ENCODE assay signal across 8 cellular contexts in the genomic region with DNA sequence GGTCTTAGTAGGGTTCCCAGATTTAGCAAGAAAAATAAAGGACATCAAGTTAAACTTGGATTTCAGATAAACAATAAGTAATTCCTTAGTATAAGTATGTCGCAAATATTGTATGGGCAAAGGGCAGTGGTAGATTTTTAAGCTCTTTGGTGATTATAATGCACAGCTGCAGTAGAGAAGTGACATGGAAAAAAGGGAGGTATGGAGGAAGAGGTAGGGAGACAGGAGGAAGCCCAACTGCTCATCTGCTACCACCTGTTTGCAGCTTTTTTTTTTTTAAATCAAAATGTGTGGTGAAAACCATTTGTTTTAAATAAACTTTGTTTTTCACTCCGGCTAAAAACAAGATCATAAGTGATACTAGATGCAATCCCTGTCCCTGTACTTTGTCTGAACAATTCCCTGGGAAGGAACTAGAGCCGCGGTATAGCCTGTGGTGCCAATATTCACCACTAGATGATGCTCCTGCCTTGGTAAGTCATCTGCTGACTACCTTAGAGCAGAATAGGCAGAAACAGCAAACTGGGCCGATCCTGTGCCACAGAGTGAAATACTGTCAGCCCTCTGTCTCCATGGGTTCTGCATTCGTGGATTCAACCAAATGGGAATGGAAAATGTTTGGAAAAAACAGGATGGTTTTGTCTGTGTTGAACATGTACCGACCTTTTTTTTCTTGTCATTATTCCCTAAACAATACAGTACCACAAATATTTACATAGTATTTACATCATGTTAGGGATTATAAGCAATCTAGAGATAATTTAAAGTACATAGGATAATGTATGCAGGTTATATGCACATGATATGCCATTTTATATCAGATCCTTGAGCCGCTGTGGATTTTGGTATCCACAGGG.
DNase-seq lines count a peak whose midpoint lies in the region; ATAC-seq and TF ChIP-seq lines count a peak whose summit lies in the region.

No MANE protein-coding gene starts in this region.

- intact Hi-C loops in heart left ventricle (cut with DNase I), result loop anchor here in 9 of 10 donors (1.0 to 10.0 kb wide), 10 partner anchors 32 to 395 kb away; no protein-coding TSS in a partner anchor

- no peak overlapping the region for H3K4me3 Mint-ChIP-seq in activated naive CD8-positive, alpha-beta T cell treated with anti-CD3 and anti-CD28 coated beads for 36 hours

- 18 to 21% (median 19%) methylated on average over 8 of the region's 8 CpGs for WGBS in heart left ventricle, 4 donors

- H3K36me3 Mint-ChIP-seq in activated naive CD8-positive, alpha-beta T cell treated with anti-CD3 and anti-CD28 coated beads for 36 hours, result no peaks in the 10 kb centered on the region

- H3K4me1 ChIP-seq in heart left ventricle, result peaks cover 0 to 3% (median 0%) of the 10 kb centered on the region in 12 donors

- no peaks in the 10 kb centered on the region for H3K36me3 ChIP-seq in heart left ventricle

- H3K4me1 Mint-ChIP-seq in activated naive CD8-positive, alpha-beta T cell treated with anti-CD3 and anti-CD28 coated beads for 36 hours, result peaks cover 2% of the 10 kb centered on the region

- TF ChIP-seq CTCF in GM12874 (IDR thresholded peaks at IDR 0.05; ENCODE audit: insufficient read depth, low read depth, low read length) (peak; percentile 98), heart left ventricle (IDR thresholded peaks at IDR 0.05) (peak; percentile 90 to 97 (median 94))

- H3K27me3 ChIP-seq in heart left ventricle, result no peaks in the 10 kb centered on the region

- no peak overlapping the region for H3K27ac Mint-ChIP-seq in activated naive CD8-positive, alpha-beta T cell treated with anti-CD3 and anti-CD28 coated beads for 36 hours

- H3K4me3 ChIP-seq in heart left ventricle, result no peak overlapping the region

- H3K27me3 Mint-ChIP-seq in activated naive CD8-positive, alpha-beta T cell treated with anti-CD3 and anti-CD28 coated beads for 36 hours, result peaks cover 5% of the 10 kb centered on the region

- DNase-seq in NCI-H1092 (lab: John Stamatoyannopoulos, UW) (peak; percentile 74), SKM-1 treated with dmso at 0.1 percent for 144 hours (lab: John Stamatoyannopoulos, UW; ENCODE audit: unreplicated experiment) (peak; percentile 4), heart left ventricle (peak in 4 of 5 donors; percentile 55 to 67 (median 61)), putamen (ENCODE audit: low spot score) (peak; percentile 67), cortex of kidney (lab: John Stamatoyannopoulos, UW) (no peak)
- DNase-seq in activated naive CD8-positive, alpha-beta T cell treated with anti-CD3 and anti-CD28 coated beads for 36 hours, result peak; percentile 43

- peaks cover 0 to 4% (median 0%) of the 10 kb centered on the region in 12 donors for H3K9me3 ChIP-seq in heart left ventricle

- H3K9me3 Mint-ChIP-seq in activated naive CD8-positive, alpha-beta T cell treated with anti-CD3 and anti-CD28 coated beads for 36 hours, result peaks cover 6% of the 10 kb centered on the region

- peak; percentile 99 for ATAC-seq in HG02571 (IDR thresholded peaks at IDR 0.05; ENCODE audit: unreplicated experiment)
- ATAC-seq in heart left ventricle, result peak; percentile 87 to 99 (median 98)

- H3K27ac ChIP-seq in heart left ventricle, result no peak overlapping the region

- no peak for TF ChIP-seq POLR2A in heart left ventricle (IDR thresholded peaks at IDR 0.05)
